In genomic region chr2:121089005-121089510, GRCh38 we compare ENCODE assay signal across 21 cellular contexts.
DNase-seq lines count a peak whose midpoint lies in the region; ATAC-seq and TF ChIP-seq lines count a peak whose summit lies in the region.
"Had no signal": no experiment of that assay in that cellular context is flagged by ENCODE, and none has a peak within 500 bp of the region (broad histone marks: within the 10 kb centered on the region; RNA-seq: fewer than 3 reads in every experiment).

No MANE protein-coding gene starts in this region.

- H3K9me3 ChIP-seq in right atrium auricular region (no peaks in the 10 kb centered on the region), Panc1 (ENCODE audit: control insufficient read depth, insufficient read depth, low read depth, low read length) (no peaks in the 10 kb centered on the region), lower lobe of right lung (no peaks in the 10 kb centered on the region), vagina (no peaks in the 10 kb centered on the region)
- H3K9me3 ChIP-seq: HAP-1 had no signal

- POLR2A ChIA-PET in Panc1 (lab: Charles Lee): no interaction called here

- CTCF ChIA-PET in Panc1 (lab: Charles Lee): no interaction called here

- no peaks in the 10 kb centered on the region for H3K36me3 ChIP-seq in right atrium auricular region
- no peaks in the 10 kb centered on the region for H3K36me3 ChIP-seq in Panc1 (ENCODE audit: control insufficient read depth, insufficient read depth, low read length)
- H3K36me3 ChIP-seq in lower lobe of right lung: no peaks in the 10 kb centered on the region
- H3K36me3 ChIP-seq in vagina: no peaks in the 10 kb centered on the region
- H3K36me3 ChIP-seq: HAP-1 had no signal

- H3K4me1 ChIP-seq in right atrium auricular region (no peaks in the 10 kb centered on the region), Panc1 (ENCODE audit: control insufficient read depth, insufficient read depth, low read length) (no peaks in the 10 kb centered on the region), lower lobe of right lung (no peaks in the 10 kb centered on the region), vagina (peaks cover 11% of the 10 kb centered on the region)
- H3K4me1 ChIP-seq: HAP-1 had no signal

- BruUV-seq in Panc1 (replicated peaks; lab: Mats Ljungman, UMichigan): no TSS peak

- H3K4me3 Mint-ChIP-seq in nephron progenitor cell: no peak overlapping the region
- H3K4me3 Mint-ChIP-seq: activated CD4-positive, alpha-beta T cell treated with anti-CD3 and anti-CD28 coated beads for 36 hours; activated T-cell treated with anti-CD3 and anti-CD28 coated beads, Interleukin-2, amount 50 U/mL, for 4 hours had no signal

- no peak for TF ChIP-seq POLR2A in vagina (IDR thresholded peaks at IDR 0.05)

- H3K27me3 Mint-ChIP-seq in nephron progenitor cell (ENCODE audit: low read depth, poor library complexity): peaks cover 46% of the 10 kb centered on the region

- H3K4me1 Mint-ChIP-seq in nephron progenitor cell: peaks cover 15% of the 10 kb centered on the region
- H3K4me1 Mint-ChIP-seq: activated CD4-positive, alpha-beta T cell treated with anti-CD3 and anti-CD28 coated beads for 36 hours had no signal

- no peak for ATAC-seq in Right ventricle myocardium superior (ENCODE audit: poor library complexity)
- peak; percentile 28; the same call in 1 of the 2 replicates for ATAC-seq in Panc1
- no peak for ATAC-seq in lower lobe of right lung
- ATAC-seq: activated CD4-positive, alpha-beta T cell treated with anti-CD3 and anti-CD28 coated beads for 36 hours; activated T-cell treated with anti-CD3 and anti-CD28 coated beads, Interleukin-2, amount 50 U/mL, for 4 hours had no signal

- peaks cover 5% of the 10 kb centered on the region for H3K9me3 Mint-ChIP-seq in nephron progenitor cell
- H3K9me3 Mint-ChIP-seq: activated T-cell treated with anti-CD3 and anti-CD28 coated beads, Interleukin-2, amount 50 U/mL, for 4 hours had no signal

- TF ChIP-seq CTCF in right atrium auricular region (IDR thresholded peaks at IDR 0.05) (no peak), Panc1 (IDR thresholded peaks at IDR 0.05) (no peak), nephron progenitor cell (IDR thresholded peaks at IDR 0.05) (no peak), lower lobe of right lung (IDR thresholded peaks at IDR 0.05) (no peak), vagina (IDR thresholded peaks at IDR 0.05) (no peak)

- intact Hi-C loops in Right ventricle myocardium superior (cut with DNase I): no loop called here
- intact Hi-C loops in Panc1 (cut with micrococcal nuclease; ENCODE audit: unreplicated experiment): no loop called here
- intact Hi-C loops in lower lobe of right lung (cut with DNase I): no loop called here
- intact Hi-C loops in vagina (cut with DNase I): loop anchor here (10.0 kb wide), 1 partner anchor 744 kb away; the partner anchor contains the start of gene INHBB

- no peak overlapping the region for H3K4me3 ChIP-seq in right atrium auricular region
- H3K4me3 ChIP-seq in Panc1 (ENCODE audit: low read depth in 2 of 2, low read length in 2 of 2): no peak overlapping the region
- H3K4me3 ChIP-seq in lower lobe of right lung: no peak overlapping the region
- no peak overlapping the region for H3K4me3 ChIP-seq in vagina
- H3K4me3 ChIP-seq: HAP-1, SK-N-MC had no signal

- H3K27ac ChIP-seq in right atrium auricular region (no peak overlapping the region), Panc1 (ENCODE audit: low read length) (no peak overlapping the region), lower lobe of right lung (no peak overlapping the region), vagina (no peak overlapping the region)
- H3K27ac ChIP-seq: HL-60, SK-N-MC had no signal

- no peaks in the 10 kb centered on the region for H3K27me3 ChIP-seq in right atrium auricular region
- H3K27me3 ChIP-seq in Panc1 (ENCODE audit: control insufficient read depth, insufficient read depth, low read length): no peaks in the 10 kb centered on the region
- peaks cover 3% of the 10 kb centered on the region for H3K27me3 ChIP-seq in lower lobe of right lung (ENCODE audit: low read depth)
- no peaks in the 10 kb centered on the region for H3K27me3 ChIP-seq in vagina

- no peaks in the 10 kb centered on the region for H3K36me3 Mint-ChIP-seq in nephron progenitor cell (ENCODE audit: low read depth)

- DNase-seq in Right ventricle myocardium superior (peak; percentile 30), right atrium auricular region (ENCODE audit: low spot score) (no peak), Panc1 (ENCODE audit: low read depth, low spot score) (no peak), nephron progenitor cell (no peak), lower lobe of right lung (no peak), vagina (ENCODE audit: extremely low spot score in 2 of 2) (no peak)
- no peak for DNase-seq in activated T-cell treated with anti-CD3 and anti-CD28 coated beads, Interleukin-2, amount 50 U/mL, for 48 hours
- DNase-seq: ACHN; activated CD4-positive, alpha-beta T cell treated with anti-CD3 and anti-CD28 coated beads for 36 hours; activated naive CD4-positive, alpha-beta T cell; activated T-cell treated with anti-CD3 and anti-CD28 coated beads, Interleukin-2, amount 50 U/mL, for 4 hours; amygdala; cortex of kidney; NCI-H1048; NCI-H2029; stimulated activated CD4-positive, alpha-beta T cell treated with anti-CD3 and anti-CD28 coated beads, Interleukin-1b, Interleukin-23, amount 100 ng/mL, for 48 hours; T-helper 2 cell had no signal

- in situ Hi-C loops in Panc1 (cut with HindIII; ENCODE audit: low pct_unique_long_range_greater_than_20kb, low sequenced_read_pairs): no loop called here

- H3K27ac Mint-ChIP-seq in nephron progenitor cell: peak overlapping the region; percentile 89
- H3K27ac Mint-ChIP-seq: activated CD4-positive, alpha-beta T cell treated with anti-CD3 and anti-CD28 coated beads for 36 hours; progenitor cell of endocrine pancreas had no signal
